In the genomic region with DNA sequence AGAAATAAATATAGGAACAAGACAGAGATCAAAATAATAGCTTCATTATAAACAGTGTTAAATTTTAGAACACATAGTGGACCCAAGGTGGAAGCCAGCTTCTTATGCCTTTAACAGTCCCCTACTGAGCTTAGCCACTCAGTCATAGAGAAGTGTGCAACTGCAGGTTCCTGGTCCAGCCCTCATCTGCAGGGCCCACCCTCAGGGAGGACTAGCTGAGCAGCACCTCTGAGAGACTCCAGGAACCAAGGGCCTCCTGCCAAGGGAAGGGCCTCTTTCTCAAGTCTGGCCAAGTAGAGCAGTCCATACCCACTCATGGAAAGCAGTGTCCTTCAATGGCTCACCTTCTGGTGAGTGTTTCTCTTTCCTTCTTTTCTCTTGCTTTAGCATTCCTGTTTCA, we compare ENCODE assay signal across 19 cellular contexts.
A peak's percentile ranks its signal among the peaks of the same experiment; 100 is the strongest.
DNase-seq lines count a peak whose midpoint lies in the region; ATAC-seq, FAIRE-seq and TF ChIP-seq lines count a peak whose summit lies in the region.
"Had no signal": no experiment of that assay in that cellular context is flagged by ENCODE, and none has a peak within 500 bp of the region (broad histone marks: within the 10 kb centered on the region; RNA-seq: fewer than 3 reads in every experiment).

No MANE protein-coding gene starts in this region.

- POLR2A ChIA-PET in HepG2 (lab: Yijun Ruan, JAX): no interaction called here
- POLR2A ChIA-PET in activated CD8-positive, alpha-beta T cell treated with anti-CD3 and anti-CD28 coated beads for 36 hours (lab: Charles Lee): no interaction called here

- TF ChIP-seq RAD21 in HepG2 (CRISPR knock-in tag; IDR thresholded peaks at IDR 0.05): no peak

- H3K4me1 Mint-ChIP-seq in glutamatergic neuron (ENCODE audit: low read depth, unreplicated experiment): no peaks in the 10 kb centered on the region
- H3K4me1 Mint-ChIP-seq in activated CD8-positive, alpha-beta T cell treated with anti-CD3 and anti-CD28 coated beads for 36 hours (ENCODE audit: low read depth): peaks cover 15% of the 10 kb centered on the region

- intact Hi-C loops in right lobe of liver (cut with DNase I) (no loop called here), HepG2 (cut with micrococcal nuclease; ENCODE audit: unreplicated experiment) (no loop called here), esophagus muscularis mucosa (cut with DNase I) (no loop called here), sciatic nerve (cut with DNase I) (no loop called here)
- intact Hi-C loops in activated CD8-positive, alpha-beta T cell treated with anti-CD3 and anti-CD28 coated beads for 36 hours (cut with micrococcal nuclease): no loop called here

- TF ChIP-seq CTCF in right lobe of liver (IDR thresholded peaks at IDR 0.05) (no peak), HepG2 (CRISPR knock-in tag; IDR thresholded peaks at IDR 0.05) (no peak), esophagus muscularis mucosa (IDR thresholded peaks at IDR 0.05) (no peak), glutamatergic neuron (IDR thresholded peaks at IDR 0.05; ENCODE audit: partially characterized antibody, unreplicated experiment) (no peak)
- no peak for TF ChIP-seq CTCF in activated CD8-positive, alpha-beta T cell treated with anti-CD3 and anti-CD28 coated beads for 36 hours (IDR thresholded peaks at IDR 0.05)

- in situ Hi-C loops in HepG2 (cut with HindIII; ENCODE audit: extremely low pct_ligation_motif_present, low pct_unique_long_range_greater_than_20kb): no loop called here

- H3K79me2 ChIP-seq in HepG2 (ENCODE audit: insufficient read depth, low read length): no peaks in the 10 kb centered on the region

- TF ChIP-seq EP300 in HepG2 (IDR thresholded peaks at IDR 0.05; ENCODE audit: low read depth in 2 of 2, low read length in 2 of 2): no peak
- no peak for TF ChIP-seq EP300 in HepG2 (CRISPR knock-in tag; IDR thresholded peaks at IDR 0.05; ENCODE audit: borderline replicate concordance)
- TF ChIP-seq EP300 in esophagus muscularis mucosa (IDR thresholded peaks at IDR 0.05): no peak

- CTCF ChIA-PET in HepG2 (lab: Yijun Ruan, JAX; ENCODE audit: low intra/inter-chr PET ratio, low total read pairs): no interaction called here
- CTCF ChIA-PET in activated CD8-positive, alpha-beta T cell treated with anti-CD3 and anti-CD28 coated beads for 36 hours (lab: Charles Lee): interaction anchor here (1.5 kb wide), 1 partner anchor 10 kb away, joined by 4 read pairs; no protein-coding TSS in a partner anchor

- no peak overlapping the region for H3K27ac Mint-ChIP-seq in glutamatergic neuron (ENCODE audit: unreplicated experiment)
- H3K27ac Mint-ChIP-seq in activated CD8-positive, alpha-beta T cell treated with anti-CD3 and anti-CD28 coated beads for 36 hours: no peak overlapping the region

- H3K4me3 ChIP-seq in right lobe of liver (no peak overlapping the region), HepG2 (replicated peaks in 1 of 3; ENCODE audit: insufficient read depth in 1 of 3, low read depth in 2 of 3, low read length in 3 of 3) (no peak overlapping the region), esophagus muscularis mucosa (no peak overlapping the region)

- no TSS peak for BruUV-seq in HepG2 (replicated peaks; lab: Mats Ljungman, UMichigan)

- no peak overlapping the region for H3K4me2 ChIP-seq in HepG2 (ENCODE audit: low read depth, low read length)

- ATAC-seq in right lobe of liver (peak; percentile 36 to 76 (median 48)), HepG2 (no peak), sciatic nerve (peak; percentile 26)
- ATAC-seq in activated CD8-positive, alpha-beta T cell treated with anti-CD3 and anti-CD28 coated beads for 36 hours: no peak

- no peaks in the 10 kb centered on the region for H3K4me1 ChIP-seq in right lobe of liver
- H3K4me1 ChIP-seq in HepG2 (ENCODE audit: insufficient read depth, low read length): no peaks in the 10 kb centered on the region
- H3K4me1 ChIP-seq in esophagus muscularis mucosa: peaks cover 7 to 62% (median 34%) of the 10 kb centered on the region in 4 donors

- H4K20me1 ChIP-seq in HepG2 (ENCODE audit: insufficient read depth, low read length): no peaks in the 10 kb centered on the region

- H3K27me3 Mint-ChIP-seq in glutamatergic neuron (ENCODE audit: unreplicated experiment): no peaks in the 10 kb centered on the region
- H3K27me3 Mint-ChIP-seq in activated CD8-positive, alpha-beta T cell treated with anti-CD3 and anti-CD28 coated beads for 36 hours: no peaks in the 10 kb centered on the region

- H3K9me3 ChIP-seq in right lobe of liver (no peaks in the 10 kb centered on the region), HepG2 (ENCODE audit: low read length) (no peaks in the 10 kb centered on the region), esophagus muscularis mucosa (no peaks in the 10 kb centered on the region)

- no peaks in the 10 kb centered on the region for H3K36me3 ChIP-seq in right lobe of liver
- no peaks in the 10 kb centered on the region for H3K36me3 ChIP-seq in HepG2 (replicated peaks in 1 of 2; ENCODE audit: control insufficient read depth in 1 of 2, insufficient read depth in 2 of 2, low read length in 2 of 2)
- no peaks in the 10 kb centered on the region for H3K36me3 ChIP-seq in esophagus muscularis mucosa

- no peak overlapping the region for H2AFZ ChIP-seq in HepG2 (ENCODE audit: low read length)

- H3K4me3 Mint-ChIP-seq in glutamatergic neuron (ENCODE audit: unreplicated experiment): no peak overlapping the region
- H3K4me3 Mint-ChIP-seq in activated CD8-positive, alpha-beta T cell treated with anti-CD3 and anti-CD28 coated beads for 36 hours: no peak overlapping the region

- no peak for DNase-seq in right lobe of liver
- no peak for DNase-seq in HepG2 (ENCODE audit: low spot score)
- DNase-seq in esophagus muscularis mucosa (ENCODE audit: extremely low spot score): no peak
- no peak for DNase-seq in sciatic nerve (ENCODE audit: low spot score)
- DNase-seq in glutamatergic neuron: no peak
- no peak for DNase-seq in NCI-H345 (lab: John Stamatoyannopoulos, UW)
- DNase-seq in activated CD8-positive, alpha-beta T cell treated with anti-CD3 and anti-CD28 coated beads for 36 hours: no peak
- no peak for DNase-seq in stimulated activated CD4-positive, alpha-beta T cell treated with anti-CD3 and anti-CD28 coated beads, Interleukin-12 subunit alpha, Interleukin-12 subunit beta, amount 100 ng/mL, for 4 hours
- DNase-seq: C1 segment of cervical spinal cord, DMS 273 treated with DMSO at 0.1 percent for 48 hours, GDM1, GOT3, KBM-7, NCI-H1092, NCI-H146, NCI-H2081, NCI-H510A had no signal

- no peak overlapping the region for H3K9ac ChIP-seq in HepG2 (ENCODE audit: insufficient read depth, low read depth, low read length)

- no peaks in the 10 kb centered on the region for H3K36me3 Mint-ChIP-seq in glutamatergic neuron (ENCODE audit: unreplicated experiment)
- no peaks in the 10 kb centered on the region for H3K36me3 Mint-ChIP-seq in activated CD8-positive, alpha-beta T cell treated with anti-CD3 and anti-CD28 coated beads for 36 hours (ENCODE audit: low read depth)

- TF ChIP-seq POLR2A in right lobe of liver (IDR thresholded peaks at IDR 0.05) (no peak), HepG2 (IDR thresholded peaks at IDR 0.05; ENCODE audit: insufficient read depth in 1 of 2, low read depth in 2 of 2, low read length in 2 of 2) (no peak), esophagus muscularis mucosa (IDR thresholded peaks at IDR 0.05; ENCODE audit: low read depth) (no peak)

- H3K27me3 ChIP-seq in right lobe of liver (no peaks in the 10 kb centered on the region), HepG2 (ENCODE audit: control insufficient read depth in 1 of 2, insufficient read depth in 2 of 2, low read length in 2 of 2) (no peaks in the 10 kb centered on the region), esophagus muscularis mucosa (no peaks in the 10 kb centered on the region)

- no peak overlapping the region for H3K27ac ChIP-seq in right lobe of liver
- no peak overlapping the region for H3K27ac ChIP-seq in HepG2 (ENCODE audit: extremely low read length, insufficient read depth, low read length)
- H3K27ac ChIP-seq in esophagus muscularis mucosa (replicated peaks in 1 of 4): peak overlapping the region; percentile 65 to 70 (median 68)

- H3K9me3 Mint-ChIP-seq in glutamatergic neuron (ENCODE audit: unreplicated experiment): no peaks in the 10 kb centered on the region
- no peaks in the 10 kb centered on the region for H3K9me3 Mint-ChIP-seq in activated CD8-positive, alpha-beta T cell treated with anti-CD3 and anti-CD28 coated beads for 36 hours

- FAIRE-seq in HepG2 (lab: Jason Lieb, UNC): no peak
- FAIRE-seq: A204.1, GM12891 had no signal

TF ChIP-seq in HepG2, 621 proteins besides CTCF, POLR2A, EP300 and RAD21 (continues in another document):
- TF ChIP-seq MYNN (CRISPR knock-in tag; IDR thresholded peaks at IDR 0.05; ENCODE audit: low read depth) (no peak), TBX3 (IDR thresholded peaks at IDR 0.05; ENCODE audit: borderline replicate concordance) (no peak), ZNF570 (CRISPR knock-in tag; IDR thresholded peaks at IDR 0.05; ENCODE audit: borderline replicate concordance) (no peak), ZNF20 (CRISPR knock-in tag; IDR thresholded peaks at IDR 0.05) (no peak), NFIB (CRISPR knock-in tag; IDR thresholded peaks at IDR 0.05; ENCODE audit: borderline replicate concordance) (no peak), STAT5B (CRISPR knock-in tag; IDR thresholded peaks at IDR 0.05) (no peak), ZMYM3 (CRISPR knock-in tag; IDR thresholded peaks at IDR 0.05) (no peak), GABPA (IDR thresholded peaks at IDR 0.05; ENCODE audit: low read depth, low read length) (no peak), GABPA (CRISPR knock-in tag; IDR thresholded peaks at IDR 0.05; ENCODE audit: low read depth) (no peak), HNF4G (IDR thresholded peaks at IDR 0.05; ENCODE audit: borderline replicate concordance, low read depth, low read length) (no peak), HNF4G (CRISPR knock-in tag; IDR thresholded peaks at IDR 0.05; ENCODE audit: borderline replicate concordance, low read depth) (no peak), HIVEP1 (CRISPR knock-in tag; IDR thresholded peaks at IDR 0.05) (no peak), ZNF451 (CRISPR knock-in tag; IDR thresholded peaks at IDR 0.05) (no peak), SOX6 (IDR thresholded peaks at IDR 0.05) (no peak), SOX6 (CRISPR knock-in tag; IDR thresholded peaks at IDR 0.05) (no peak)
- TF ChIP-seq, protein P1, sequence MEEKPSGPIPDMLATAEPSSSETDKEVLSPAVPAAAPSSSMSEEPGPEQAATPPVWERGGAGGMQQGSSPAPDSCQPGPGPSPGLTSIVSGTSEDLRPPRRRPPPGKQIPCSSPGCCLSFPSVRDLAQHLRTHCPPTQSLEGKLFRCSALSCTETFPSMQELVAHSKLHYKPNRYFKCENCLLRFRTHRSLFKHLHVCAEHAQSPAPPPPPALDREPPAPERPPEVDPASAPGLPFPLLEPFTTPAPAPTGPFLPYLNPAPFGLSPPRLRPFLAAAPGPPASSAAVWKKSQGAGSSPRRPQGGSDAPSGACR (CRISPR knock-in tag; IDR thresholded peaks at IDR 0.05): no peak

Comparison
In these comparisons a context has a peak if more than half of its experiments do, and no peak if none do; other contexts are left out.
1. ATAC-seq: peak in right lobe of liver (4 of 4) and sciatic nerve (single experiment); none in HepG2 (single experiment) and activated CD8-positive, alpha-beta T cell treated with anti-CD3 and anti-CD28 coated beads for 36 hours (single experiment).
2. H3K27ac ChIP-seq: peak in esophagus muscularis mucosa (4 of 4); none in right lobe of liver (0 of 3) and HepG2 (single experiment).